Comparison of ENCODE assay signal across 8 cellular contexts in the genomic region with DNA sequence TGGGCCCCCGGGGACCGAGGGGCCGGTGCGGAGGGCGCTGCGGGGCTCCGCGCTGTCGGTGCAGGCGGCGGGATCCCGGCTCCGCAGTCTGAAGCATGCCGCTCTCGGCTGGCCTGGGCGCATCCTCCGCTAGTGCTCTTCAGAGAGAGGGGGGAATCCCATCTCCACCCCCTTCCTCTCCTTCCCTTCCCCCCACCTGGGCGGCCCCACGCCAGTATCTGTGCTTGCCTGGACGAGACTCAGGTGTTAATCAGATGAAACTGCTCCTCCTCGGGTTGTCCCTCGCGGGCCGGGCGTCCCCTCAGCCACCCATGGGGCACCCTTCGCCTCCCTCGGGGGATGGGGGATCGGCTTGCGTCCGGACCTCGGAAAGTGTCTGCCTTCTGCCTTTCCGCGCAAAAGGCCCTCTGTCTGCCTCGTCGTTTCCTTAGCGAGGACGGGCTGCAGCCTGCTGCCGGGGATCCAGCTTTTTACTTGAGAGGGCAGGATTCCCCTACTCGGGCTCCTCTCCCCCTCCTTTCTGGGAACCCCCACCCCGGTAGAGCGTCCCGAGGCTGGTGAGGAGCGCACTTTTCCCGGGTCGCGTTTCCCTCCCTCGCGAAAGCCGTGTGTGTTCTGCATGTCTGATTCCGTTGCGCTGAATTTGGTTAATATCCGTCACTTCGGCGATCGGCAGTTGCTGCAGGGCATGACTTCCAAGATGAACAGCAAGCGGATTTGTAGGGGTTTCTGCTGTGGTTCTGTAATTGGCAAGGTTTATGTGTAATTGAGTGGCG. TPM values are rescaled to one million over a fixed set of nuclear protein-coding genes. Genes with fewer than 3 reads are reported as not detected.
DNase-seq lines count a peak whose midpoint lies in the region; ATAC-seq lines count a peak whose summit lies in the region.

No MANE protein-coding gene starts in this region.

- H3K27me3 Mint-ChIP-seq in activated CD8-positive, alpha-beta T cell treated with anti-CD3 and anti-CD28 coated beads, Interleukin-2, amount 10 ng/mL, durations not matched to agents 7 days and 5 days (ENCODE audit: low read depth): peaks cover 17% of the 10 kb centered on the region
- H3K27me3 Mint-ChIP-seq in effector memory CD8-positive, alpha-beta T cell: peaks cover 9 to 15% of the 10 kb centered on the region in 2 donors

- no peaks in the 10 kb centered on the region for H3K9me3 ChIP-seq in mesenchymal stem cell (ENCODE audit: control insufficient read depth, low read length)

- peaks cover 2% of the 10 kb centered on the region for H3K4me1 ChIP-seq in mesenchymal stem cell (ENCODE audit: control insufficient read depth, insufficient read depth, low read depth, low read length)

- H2BK12ac ChIP-seq in mesenchymal stem cell (ENCODE audit: low read length in 2 of 2): no peak overlapping the region

- no peak overlapping the region for H3K18ac ChIP-seq in mesenchymal stem cell (ENCODE audit: low read depth in 1 of 2, low read length in 2 of 2)

- no peak overlapping the region for H4K91ac ChIP-seq in mesenchymal stem cell (ENCODE audit: low read length)

- peaks cover 47% of the 10 kb centered on the region for H3K4me1 Mint-ChIP-seq in activated CD8-positive, alpha-beta T cell treated with anti-CD3 and anti-CD28 coated beads, Interleukin-2, amount 10 ng/mL, durations not matched to agents 7 days and 5 days (ENCODE audit: low read depth)
- H3K4me1 Mint-ChIP-seq in effector memory CD8-positive, alpha-beta T cell (ENCODE audit: low read depth in 2 of 2): peaks cover 11 to 27% of the 10 kb centered on the region in 2 donors

- H3K4me3 ChIP-seq in mesenchymal stem cell (ENCODE audit: insufficient read depth in 1 of 2, low read depth in 1 of 2, low read length in 2 of 2): peak overlapping the region; percentile 64 to 97

- peak; percentile 40 for ATAC-seq in GM21717 (IDR thresholded peaks at IDR 0.05; ENCODE audit: unreplicated experiment)
- peak; percentile 11 for ATAC-seq in activated CD8-positive, alpha-beta T cell treated with anti-CD3 and anti-CD28 coated beads, Interleukin-2, amount 10 ng/mL, durations not matched to agents 7 days and 5 days
- ATAC-seq in effector memory CD8-positive, alpha-beta T cell (replicated peaks): peak; percentile 7

- WGBS in mesenchymal stem cell: 1% methylated on average over 56 of the region's 57 CpGs

- peak overlapping the region; percentile 7 for H2AFZ ChIP-seq in mesenchymal stem cell (ENCODE audit: low read depth, low read length)

- CTCF ChIA-PET in activated CD8-positive, alpha-beta T cell treated with anti-CD3 and anti-CD28 coated beads, Interleukin-2, amount 10 ng/mL, durations not matched to agents 7 days and 5 days (lab: Charles Lee): interaction anchor here (1.2 to 3.7 kb wide), 5 partner anchors 10 to 149 kb away, joined by 3 to 29 read pairs (median 7); no protein-coding TSS in a partner anchor

- peak overlapping the region; percentile 91 for H3K4me3 Mint-ChIP-seq in activated CD8-positive, alpha-beta T cell treated with anti-CD3 and anti-CD28 coated beads, Interleukin-2, amount 10 ng/mL, durations not matched to agents 7 days and 5 days
- peak overlapping the region; percentile 88 to 91 for H3K4me3 Mint-ChIP-seq in effector memory CD8-positive, alpha-beta T cell

- no peaks in the 10 kb centered on the region for H3K36me3 ChIP-seq in mesenchymal stem cell (ENCODE audit: control insufficient read depth in 1 of 2, insufficient read depth in 2 of 2, low read depth in 1 of 2, low read length in 2 of 2)

- peak overlapping the region; percentile 93 for H3K4me2 ChIP-seq in mesenchymal stem cell (ENCODE audit: low read length, poor library complexity, severe bottlenecking)

- no peak overlapping the region for H2BK5ac ChIP-seq in mesenchymal stem cell (ENCODE audit: low read depth, low read length, poor library complexity, severe bottlenecking)

- H2BK120ac ChIP-seq in mesenchymal stem cell (ENCODE audit: low read depth, low read length): no peak overlapping the region

- H2BK15ac ChIP-seq in mesenchymal stem cell (ENCODE audit: low read depth, poor library complexity, severe bottlenecking): no peak overlapping the region

- H3K27me3 ChIP-seq in mesenchymal stem cell (ENCODE audit: control insufficient read depth in 1 of 2, insufficient read depth in 1 of 2, low read length in 2 of 2): no peaks in the 10 kb centered on the region

- peak overlapping the region; percentile 93 for H3K9ac ChIP-seq in mesenchymal stem cell (ENCODE audit: low read length)

- DNase-seq in DMS114 treated with DMSO at 0.1 percent for 48 hours (lab: John Stamatoyannopoulos, UW; ENCODE audit: unreplicated experiment): peak; percentile 14
- peak; percentile 31 for DNase-seq in NCI-H1694 (lab: John Stamatoyannopoulos, UW)
- peak; percentile 51 for DNase-seq in activated CD8-positive, alpha-beta T cell treated with anti-CD3 and anti-CD28 coated beads, Interleukin-2, amount 10 ng/mL, durations not matched to agents 7 days and 5 days
- DNase-seq in effector memory CD8-positive, alpha-beta T cell: peak; percentile 8 to 18 (median 17)
- DNase-seq in mesenchymal stem cell: peak; percentile 47
- peak; percentile 20 to 37 for DNase-seq in stimulated activated CD8-positive, alpha-beta memory T cell treated with anti-CD3 and anti-CD28 coated beads, Interleukin-2, amount 100 ng/mL, for 48 hours (ENCODE audit: low read depth in 2 of 2)
- DNase-seq in cortex of kidney (lab: John Stamatoyannopoulos, UW): no peak

- POLR2A ChIA-PET in activated CD8-positive, alpha-beta T cell treated with anti-CD3 and anti-CD28 coated beads, Interleukin-2, amount 10 ng/mL, durations not matched to agents 7 days and 5 days (lab: Charles Lee): no interaction called here

- H3K4ac ChIP-seq in mesenchymal stem cell (ENCODE audit: low read depth in 1 of 2, low read length in 2 of 2): no peak overlapping the region

- no peaks in the 10 kb centered on the region for H3K9me3 Mint-ChIP-seq in activated CD8-positive, alpha-beta T cell treated with anti-CD3 and anti-CD28 coated beads, Interleukin-2, amount 10 ng/mL, durations not matched to agents 7 days and 5 days (ENCODE audit: insufficient read depth)
- H3K9me3 Mint-ChIP-seq in effector memory CD8-positive, alpha-beta T cell: no peaks in the 10 kb centered on the region

- no peak overlapping the region for H3K27ac ChIP-seq in mesenchymal stem cell (ENCODE audit: low read length, poor library complexity, severe bottlenecking)

- peak overlapping the region; percentile 71 for H3K27ac Mint-ChIP-seq in activated CD8-positive, alpha-beta T cell treated with anti-CD3 and anti-CD28 coated beads, Interleukin-2, amount 10 ng/mL, durations not matched to agents 7 days and 5 days
- H3K27ac Mint-ChIP-seq in effector memory CD8-positive, alpha-beta T cell: peak overlapping the region; percentile 67 to 72

- peaks cover 7% of the 10 kb centered on the region for H3K79me1 ChIP-seq in mesenchymal stem cell (replicated peaks; ENCODE audit: low read length, poor library complexity, severe bottlenecking)

- peaks cover 2% of the 10 kb centered on the region for H3K36me3 Mint-ChIP-seq in activated CD8-positive, alpha-beta T cell treated with anti-CD3 and anti-CD28 coated beads, Interleukin-2, amount 10 ng/mL, durations not matched to agents 7 days and 5 days (ENCODE audit: low read depth)
- peaks cover 3% of the 10 kb centered on the region for H3K36me3 Mint-ChIP-seq in effector memory CD8-positive, alpha-beta T cell (ENCODE audit: insufficient read depth)

- H4K8ac ChIP-seq in mesenchymal stem cell (ENCODE audit: low read length): no peak overlapping the region

- H2AK5ac ChIP-seq in mesenchymal stem cell (ENCODE audit: low read length, severe bottlenecking): no peak overlapping the region

- H3K14ac ChIP-seq in mesenchymal stem cell (ENCODE audit: low read length in 2 of 2): no peak overlapping the region

- H3K23ac ChIP-seq in mesenchymal stem cell (ENCODE audit: low read length in 2 of 2): no peak overlapping the region

RNA-seq across cellular contexts. Expression of gene GPHN, which starts 1.1 kb away (rescaled TPM):
- total RNA-seq in activated CD8-positive, alpha-beta T cell treated with anti-CD3 and anti-CD28 coated beads, Interleukin-2, amount 10 ng/mL, durations not matched to agents 7 days and 5 days: 10 to 100 TPM; 14.4 to 15.9 TPM
- polyA plus RNA-seq in mesenchymal stem cell (2013, experiment 1 of 2): 8.8 TPM
- 9.2 TPM for polyA plus RNA-seq in mesenchymal stem cell (2013, experiment 2 of 2)

RNA-seq across cellular contexts. Expression of gene CCDC196, which starts 22.9 kb away (rescaled TPM):
- total RNA-seq in activated CD8-positive, alpha-beta T cell treated with anti-CD3 and anti-CD28 coated beads, Interleukin-2, amount 10 ng/mL, durations not matched to agents 7 days and 5 days: not detected
- polyA plus RNA-seq in mesenchymal stem cell (2013, experiment 1 of 2): not detected
- not detected for polyA plus RNA-seq in mesenchymal stem cell (2013, experiment 2 of 2)
